1 cellular context compared by ENCODE assay signal in the genomic region with DNA sequence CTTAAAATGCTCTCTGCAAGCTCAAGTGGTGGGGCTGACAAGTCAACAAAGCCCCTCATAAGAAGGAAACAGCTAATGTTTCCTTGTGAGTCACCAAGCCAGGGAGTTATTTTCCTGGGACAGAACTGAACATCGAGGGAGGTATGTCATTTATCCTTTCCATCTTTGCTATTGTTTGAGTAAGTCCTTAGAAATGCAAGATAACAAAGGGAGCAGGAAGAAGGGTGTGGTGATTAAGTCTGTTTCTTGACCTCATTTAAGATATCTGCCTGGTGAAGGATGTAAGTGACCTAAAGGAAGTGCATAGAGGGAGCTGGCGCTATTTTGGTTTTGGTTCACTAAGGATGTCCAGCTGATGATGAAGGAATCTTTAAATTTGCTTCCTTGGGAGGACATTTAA.
TF ChIP-seq lines count a peak whose summit lies in the region.

No MANE protein-coding gene starts in this region.

TF ChIP-seq in A549, 52 proteins besides CTCF, POLR2A, EP300 and RAD21 (continued from another document):
- TF ChIP-seq, protein P1, sequence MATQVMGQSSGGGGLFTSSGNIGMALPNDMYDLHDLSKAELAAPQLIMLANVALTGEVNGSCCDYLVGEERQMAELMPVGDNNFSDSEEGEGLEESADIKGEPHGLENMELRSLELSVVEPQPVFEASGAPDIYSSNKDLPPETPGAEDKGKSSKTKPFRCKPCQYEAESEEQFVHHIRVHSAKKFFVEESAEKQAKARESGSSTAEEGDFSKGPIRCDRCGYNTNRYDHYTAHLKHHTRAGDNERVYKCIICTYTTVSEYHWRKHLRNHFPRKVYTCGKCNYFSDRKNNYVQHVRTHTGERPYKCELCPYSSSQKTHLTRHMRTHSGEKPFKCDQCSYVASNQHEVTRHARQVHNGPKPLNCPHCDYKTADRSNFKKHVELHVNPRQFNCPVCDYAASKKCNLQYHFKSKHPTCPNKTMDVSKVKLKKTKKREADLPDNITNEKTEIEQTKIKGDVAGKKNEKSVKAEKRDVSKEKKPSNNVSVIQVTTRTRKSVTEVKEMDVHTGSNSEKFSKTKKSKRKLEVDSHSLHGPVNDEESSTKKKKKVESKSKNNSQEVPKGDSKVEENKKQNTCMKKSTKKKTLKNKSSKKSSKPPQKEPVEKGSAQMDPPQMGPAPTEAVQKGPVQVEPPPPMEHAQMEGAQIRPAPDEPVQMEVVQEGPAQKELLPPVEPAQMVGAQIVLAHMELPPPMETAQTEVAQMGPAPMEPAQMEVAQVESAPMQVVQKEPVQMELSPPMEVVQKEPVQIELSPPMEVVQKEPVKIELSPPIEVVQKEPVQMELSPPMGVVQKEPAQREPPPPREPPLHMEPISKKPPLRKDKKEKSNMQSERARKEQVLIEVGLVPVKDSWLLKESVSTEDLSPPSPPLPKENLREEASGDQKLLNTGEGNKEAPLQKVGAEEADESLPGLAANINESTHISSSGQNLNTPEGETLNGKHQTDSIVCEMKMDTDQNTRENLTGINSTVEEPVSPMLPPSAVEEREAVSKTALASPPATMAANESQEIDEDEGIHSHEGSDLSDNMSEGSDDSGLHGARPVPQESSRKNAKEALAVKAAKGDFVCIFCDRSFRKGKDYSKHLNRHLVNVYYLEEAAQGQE (IDR thresholded peaks at IDR 0.05) = no peak
- TF ChIP-seq CHD4 (IDR thresholded peaks at IDR 0.05; ENCODE audit: borderline replicate concordance) (no peak), HOXB5 (CRISPR knock-in tag; IDR thresholded peaks at IDR 0.05) (no peak), KDM1A (IDR thresholded peaks at IDR 0.05; ENCODE audit: low read depth) (no peak), BHLHE40 (IDR thresholded peaks at IDR 0.05; ENCODE audit: low read depth, low read length) (no peak), ZNF302 (CRISPR knock-in tag; IDR thresholded peaks at IDR 0.05) (no peak), GATA3 (IDR thresholded peaks at IDR 0.05; ENCODE audit: borderline replicate concordance) (no peak), MYC (IDR thresholded peaks at IDR 0.05; ENCODE audit: borderline replicate concordance, low read length) (no peak), RNF2 (IDR thresholded peaks at IDR 0.05; ENCODE audit: borderline replicate concordance, low read depth) (no peak)
